Comparison of ENCODE assay signal across 10 cellular contexts in the genomic region with DNA sequence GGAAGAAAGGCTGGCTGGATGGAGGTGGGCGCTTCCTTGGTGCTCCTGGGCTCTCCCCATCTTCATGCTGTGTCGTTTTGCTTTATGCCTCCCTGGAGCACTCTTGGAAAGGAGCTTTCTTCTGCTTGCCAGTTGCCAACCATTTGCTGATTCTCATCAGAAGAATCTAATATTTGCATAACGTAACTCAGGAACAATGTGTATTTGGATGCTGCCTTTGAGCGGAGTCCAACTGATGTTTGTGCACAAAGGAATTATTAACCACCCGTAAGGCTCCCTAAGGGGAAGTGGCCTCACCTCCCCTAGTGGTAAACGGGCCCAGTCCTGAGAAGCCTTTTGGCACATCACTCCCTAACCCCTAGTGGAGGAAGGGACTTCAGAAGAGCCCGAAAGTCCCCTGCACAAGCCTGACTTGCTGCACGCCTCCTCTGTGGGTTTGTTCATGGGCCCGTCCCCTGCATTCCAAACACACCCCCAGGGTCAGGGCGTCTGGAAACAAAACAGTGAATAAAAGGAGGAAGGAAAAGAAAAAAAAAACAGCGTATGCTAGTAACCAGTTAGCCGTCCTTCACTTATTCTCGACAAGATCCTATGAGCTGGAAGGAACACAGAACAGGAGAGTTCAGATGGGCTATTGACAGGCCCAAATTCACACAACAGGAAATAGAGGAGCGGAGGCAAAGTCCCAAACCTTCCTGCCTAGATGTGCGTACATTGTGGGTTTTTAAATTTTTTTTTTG.
DNase-seq lines count a peak whose midpoint lies in the region; ATAC-seq, FAIRE-seq and TF ChIP-seq lines count a peak whose summit lies in the region.
"Had no signal": no experiment of that assay in that cellular context is flagged by ENCODE, and none has a peak within 500 bp of the region (broad histone marks: within the 10 kb centered on the region; RNA-seq: fewer than 3 reads in every experiment).

No MANE protein-coding gene starts in this region.

- no peak overlapping the region for H3K4me3 ChIP-seq in HL-60 (replicated peaks; ENCODE audit: insufficient read depth, low read length)
- H3K4me3 ChIP-seq in mammary epithelial cell (replicated peaks in 1 of 3; ENCODE audit: insufficient read depth in 1 of 3, low read depth in 2 of 3, low read length in 3 of 3): no peak overlapping the region
- H3K4me3 ChIP-seq in lower lobe of right lung: no peak overlapping the region
- H3K4me3 ChIP-seq in colonic mucosa: no peak overlapping the region
- no peak overlapping the region for H3K4me3 ChIP-seq in ascending aorta
- H3K4me3 ChIP-seq: transverse colon had no signal

- H3K27me3 ChIP-seq in HL-60 (ENCODE audit: insufficient read depth, poor library complexity, severe bottlenecking) (no peaks in the 10 kb centered on the region), mammary epithelial cell (ENCODE audit: insufficient read depth, low read length) (no peaks in the 10 kb centered on the region), lower lobe of right lung (ENCODE audit: low read depth) (no peaks in the 10 kb centered on the region), colonic mucosa (no peaks in the 10 kb centered on the region), ascending aorta (no peaks in the 10 kb centered on the region)
- H3K27me3 ChIP-seq: transverse colon had no signal

- in situ Hi-C loops in mammary epithelial cell (cut with MboI; ENCODE audit: low sequenced_read_pairs in 2 of 2): loop anchor here (10.0 to 25.0 kb wide), 2 partner anchors 629 to 646 kb away; partner anchors contain the start of gene ZNF503 (in 1 of the 2)

- H3K9me3 ChIP-seq in mammary epithelial cell (replicated peaks; ENCODE audit: insufficient read depth, low read length) (peaks cover 1% of the 10 kb centered on the region), lower lobe of right lung (peaks cover 2% of the 10 kb centered on the region), colonic mucosa (no peaks in the 10 kb centered on the region), ascending aorta (peaks cover under 1 to 4% of the 10 kb centered on the region in 2 donors)
- H3K9me3 ChIP-seq: transverse colon had no signal

- 17% methylated on average over 15 of the region's 15 CpGs for WGBS in mammary epithelial cell (ENCODE audit: low coverage, missing lambda C conversion rate)

- dilution Hi-C loops in mammary epithelial cell (cut with HindIII; ENCODE audit: low sequenced_read_pairs): no loop called here

- H3K9ac ChIP-seq in mammary epithelial cell (ENCODE audit: insufficient read depth, low read length) (no peak overlapping the region), colonic mucosa (ENCODE audit: low read depth in 2 of 2, low read length in 2 of 2) (no peak overlapping the region)

- no peaks in the 10 kb centered on the region for H4K20me1 ChIP-seq in mammary epithelial cell (ENCODE audit: insufficient read depth, low read length)

- no peaks in the 10 kb centered on the region for H3K36me3 ChIP-seq in mammary epithelial cell (ENCODE audit: insufficient read depth, low read length)
- no peaks in the 10 kb centered on the region for H3K36me3 ChIP-seq in lower lobe of right lung
- no peaks in the 10 kb centered on the region for H3K36me3 ChIP-seq in colonic mucosa
- peaks cover 0 to 2% of the 10 kb centered on the region in 2 donors for H3K36me3 ChIP-seq in ascending aorta
- H3K36me3 ChIP-seq: transverse colon had no signal

- H3K4me1 ChIP-seq in mammary epithelial cell (ENCODE audit: insufficient read depth, low read length) (peaks cover 4% of the 10 kb centered on the region), lower lobe of right lung (peaks cover 32% of the 10 kb centered on the region), colonic mucosa (no peaks in the 10 kb centered on the region), ascending aorta (peaks cover 0 to 13% of the 10 kb centered on the region in 2 donors)

- peak overlapping the region; percentile 62 for H2AFZ ChIP-seq in mammary epithelial cell (ENCODE audit: low read depth, low read length)

- no TSS peak for BruUV-seq in mammary epithelial cell (replicated peaks; lab: Mats Ljungman, UMichigan)

- H3K27ac ChIP-seq in HL-60 (replicated peaks): no peak overlapping the region
- no peak overlapping the region for H3K27ac ChIP-seq in mammary epithelial cell (ENCODE audit: insufficient read depth, low read depth, low read length)
- H3K27ac ChIP-seq in lower lobe of right lung: peak overlapping the region; percentile 31
- H3K27ac ChIP-seq in colonic mucosa: no peak overlapping the region
- H3K27ac ChIP-seq in ascending aorta: peak overlapping the region in 1 of 2 donors; percentile 37
- H3K27ac ChIP-seq: transverse colon had no signal

- no peak for FAIRE-seq in D721Med (lab: Jason Lieb, UNC)

- peak; percentile 10 for TF ChIP-seq CTCF in HL-60 (IDR thresholded peaks at IDR 0.05; ENCODE audit: insufficient read depth, low read length)
- TF ChIP-seq CTCF in mammary epithelial cell (conservative IDR thresholded peaks at IDR 0.05 in 1 of 2, IDR thresholded peaks at IDR 0.05 in 1 of 2; ENCODE audit: extremely low read depth in 1 of 2, insufficient read depth in 1 of 2, low read depth in 1 of 2, low read length in 2 of 2): peak in 1 of 2 donors; percentile 7
- peak; percentile 27 for TF ChIP-seq CTCF in lower lobe of right lung (IDR thresholded peaks at IDR 0.05)
- no peak for TF ChIP-seq CTCF in colonic mucosa (IDR thresholded peaks at IDR 0.05)
- peak in 1 of 3 experiments; percentile 21 for TF ChIP-seq CTCF in ascending aorta (IDR thresholded peaks at IDR 0.05)
- TF ChIP-seq CTCF in D721Med (IDR thresholded peaks at IDR 0.05; ENCODE audit: insufficient read depth, missing control alignments): no peak

- CTCF ChIA-PET in mammary epithelial cell (lab: Charles Lee; ENCODE audit: low non-redundant PET): no interaction called here

- DNase-seq in AG08396 (ENCODE audit: low spot score): peak; percentile 23
- DNase-seq in HL-60 (ENCODE audit: low read depth in 1 of 2, low spot score in 1 of 2): peak in 1 of 2 experiments; percentile 57
- no peak for DNase-seq in mammary epithelial cell
- DNase-seq in lower lobe of right lung: no peak
- no peak for DNase-seq in NCI-H187 (lab: John Stamatoyannopoulos, UW)
- DNase-seq in colonic mucosa: no peak
- DNase-seq in ascending aorta (ENCODE audit: low spot score in 2 of 2): no peak
- no peak for DNase-seq in D721Med (ENCODE audit: insufficient read length, low spot score)
- DNase-seq: activated CD4-positive, alpha-beta T cell treated with anti-CD3 and anti-CD28 coated beads for 1 hour; transverse colon had no signal

- ATAC-seq in lower lobe of right lung: peak; percentile 65 to 72

- no peak overlapping the region for H3K4me2 ChIP-seq in mammary epithelial cell (ENCODE audit: insufficient read depth, low read depth, low read length)

- no peaks in the 10 kb centered on the region for H3K79me2 ChIP-seq in mammary epithelial cell (ENCODE audit: insufficient read depth, low read length)

- intact Hi-C loops in mammary epithelial cell (cut with micrococcal nuclease) (no loop called here), lower lobe of right lung (cut with DNase I) (no loop called here), colonic mucosa (cut with DNase I) (no loop called here), ascending aorta (cut with DNase I) (loop anchor here (10.0 kb wide), 2 partner anchors 319 to 379 kb away; no protein-coding TSS in a partner anchor)

Comparison
In these comparisons a context has a peak if more than half of its experiments do, and no peak if none do; other contexts are left out.
1. CTCF ChIP-seq: peak in HL-60 (single experiment) and lower lobe of right lung (single experiment); none in colonic mucosa (single experiment) and D721Med (single experiment).